Comparison of ENCODE assay signal across 6 cellular contexts in the genomic region with DNA sequence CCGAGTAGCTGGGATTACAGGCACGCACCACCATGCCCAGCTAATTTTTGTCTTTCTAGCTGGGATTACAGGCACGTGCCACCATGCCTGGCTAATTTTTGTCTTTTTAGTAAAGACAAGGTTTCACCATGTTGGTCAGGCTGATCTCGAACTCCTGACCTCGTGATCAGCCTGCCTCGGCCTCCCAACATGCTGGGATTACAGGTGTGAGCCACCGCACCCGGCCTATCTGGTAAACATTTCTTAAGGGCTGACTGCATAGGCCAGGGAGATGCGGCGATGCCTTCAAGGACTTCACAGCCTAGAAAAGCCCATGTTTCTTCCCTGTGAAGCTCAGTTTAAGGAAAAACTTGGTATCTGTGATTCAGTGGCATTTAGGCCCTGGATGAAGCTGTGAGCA. TPM values are rescaled to one million over a fixed set of nuclear protein-coding genes. Genes with fewer than 3 reads are reported as not detected.
DNase-seq lines count a peak whose midpoint lies in the region; ATAC-seq, FAIRE-seq and TF ChIP-seq lines count a peak whose summit lies in the region.
"Not testable (repeated sequence)": the region's sequence is repeated elsewhere in the genome, so short reads cannot be mapped to it uniquely, and the experiment has no call there.

No MANE protein-coding gene starts in this region.

- peaks cover 29% of the 10 kb centered on the region for H4K20me1 ChIP-seq in astrocyte (ENCODE audit: insufficient read depth, low read length)

- not testable (repeated sequence) for H3K4me2 ChIP-seq in astrocyte (ENCODE audit: low read length)

- H3K79me2 ChIP-seq in astrocyte (ENCODE audit: insufficient read depth, low read length), result not testable (repeated sequence)

- in situ Hi-C loops in Panc1 (cut with HindIII; ENCODE audit: low pct_unique_long_range_greater_than_20kb, low sequenced_read_pairs), result not testable (repeated sequence)

- not testable (repeated sequence) for H3K9ac ChIP-seq in astrocyte (ENCODE audit: low read length)

- H3K27ac ChIP-seq in Panc1 (ENCODE audit: low read length) (peak overlapping the region; percentile 97), vagina (peak overlapping the region; percentile 26)
- not testable (repeated sequence) for H3K27ac ChIP-seq in astrocyte (ENCODE audit: low read depth, low read length)

- H3K9me3 Mint-ChIP-seq in activated CD4-positive, alpha-beta T cell treated with anti-CD3 and anti-CD28 coated beads, Interleukin-2, amount 10 ng/mL, durations not matched to agents 24 days and 14 days; activated T-cell treated with anti-CD3 and anti-CD28 coated beads, Interleukin-2, amount 50 U/mL, for 24 hours; astrocyte (ENCODE audit: unreplicated experiment): not testable (repeated sequence)

- CTCF ChIA-PET in Panc1 (lab: Charles Lee), result interaction anchor here (1.3 kb wide), 1 partner anchor 128 kb away, joined by 3 read pairs; no protein-coding TSS in a partner anchor

- H3K36me3 Mint-ChIP-seq in activated CD4-positive, alpha-beta T cell treated with anti-CD3 and anti-CD28 coated beads, Interleukin-2, amount 10 ng/mL, durations not matched to agents 24 days and 14 days (ENCODE audit: low read depth), result peaks cover 87% of the 10 kb centered on the region
- H3K36me3 Mint-ChIP-seq in activated T-cell treated with anti-CD3 and anti-CD28 coated beads, Interleukin-2, amount 50 U/mL, for 24 hours (ENCODE audit: low read depth), result peaks cover 96% of the 10 kb centered on the region
- peaks cover 81% of the 10 kb centered on the region for H3K36me3 Mint-ChIP-seq in astrocyte (ENCODE audit: low read depth, unreplicated experiment)

- H3K4me3 ChIP-seq in Panc1 (ENCODE audit: low read depth in 2 of 2, low read length in 2 of 2); astrocyte (ENCODE audit: insufficient read depth, low read depth, low read length); vagina: not testable (repeated sequence)

- POLR2A ChIA-PET in Panc1 (lab: Charles Lee), result interaction anchor here (0.9 to 1.5 kb wide), 2 partner anchors 8 to 128 kb away, joined by 3 read pairs; no protein-coding TSS in a partner anchor

- TF ChIP-seq CTCF in Panc1 (IDR thresholded peaks at IDR 0.05); astrocyte (IDR thresholded peaks at IDR 0.05; ENCODE audit: insufficient read depth, low read depth, low read length); vagina (IDR thresholded peaks at IDR 0.05): not testable (repeated sequence)

- H3K4me1 Mint-ChIP-seq in activated CD4-positive, alpha-beta T cell treated with anti-CD3 and anti-CD28 coated beads, Interleukin-2, amount 10 ng/mL, durations not matched to agents 24 days and 14 days, result peaks cover 47% of the 10 kb centered on the region
- not testable (repeated sequence) for H3K4me1 Mint-ChIP-seq in activated T-cell treated with anti-CD3 and anti-CD28 coated beads, Interleukin-2, amount 50 U/mL, for 24 hours (ENCODE audit: low read depth); astrocyte (ENCODE audit: low read depth, unreplicated experiment)

- FAIRE-seq in astrocyte (lab: Jason Lieb, UNC), result not testable (repeated sequence)

- H3K4me1 ChIP-seq in Panc1 (ENCODE audit: control insufficient read depth, insufficient read depth, low read length) (peaks cover 95% of the 10 kb centered on the region), vagina (peaks cover 37% of the 10 kb centered on the region)
- H3K4me1 ChIP-seq in astrocyte (ENCODE audit: insufficient read depth, low read length), result not testable (repeated sequence)

- not testable (repeated sequence) for BruUV-seq in Panc1 (replicated peaks; lab: Mats Ljungman, UMichigan)

- H2AFZ ChIP-seq in astrocyte (ENCODE audit: low read depth, low read length), result not testable (repeated sequence)

- ATAC-seq in Panc1, result not testable (repeated sequence)

- TF ChIP-seq POLR2A in vagina (IDR thresholded peaks at IDR 0.05), result not testable (repeated sequence)

- not testable (repeated sequence) for H3K27me3 Mint-ChIP-seq in activated CD4-positive, alpha-beta T cell treated with anti-CD3 and anti-CD28 coated beads, Interleukin-2, amount 10 ng/mL, durations not matched to agents 24 days and 14 days; activated T-cell treated with anti-CD3 and anti-CD28 coated beads, Interleukin-2, amount 50 U/mL, for 24 hours
- H3K27me3 Mint-ChIP-seq in astrocyte (ENCODE audit: low read depth, unreplicated experiment), result peaks cover 45% of the 10 kb centered on the region

- DNase-seq in Panc1 (ENCODE audit: low read depth, low spot score); activated CD4-positive, alpha-beta T cell treated with anti-CD3 and anti-CD28 coated beads, Interleukin-2, amount 10 ng/mL, durations not matched to agents 24 days and 14 days; activated T-cell treated with anti-CD3 and anti-CD28 coated beads, Interleukin-2, amount 50 U/mL, for 24 hours; astrocyte (ENCODE audit: low read depth); vagina (ENCODE audit: extremely low spot score in 2 of 2): not testable (repeated sequence)
- peak; percentile 58 for DNase-seq in cardiac septum (ENCODE audit: low spot score)

- not testable (repeated sequence) for H3K27me3 ChIP-seq in Panc1 (ENCODE audit: control insufficient read depth, insufficient read depth, low read length); astrocyte (ENCODE audit: insufficient read depth, low read length); vagina

- not testable (repeated sequence) for H3K36me3 ChIP-seq in Panc1 (ENCODE audit: control insufficient read depth, insufficient read depth, low read length); astrocyte (ENCODE audit: insufficient read depth, low read length)
- H3K36me3 ChIP-seq in vagina, result peaks cover 0 to 91% of the 10 kb centered on the region in 2 donors

- H3K9me3 ChIP-seq in Panc1 (ENCODE audit: control insufficient read depth, insufficient read depth, low read depth, low read length); astrocyte (ENCODE audit: insufficient read depth, low read depth, low read length); vagina: not testable (repeated sequence)

- intact Hi-C loops in Panc1 (cut with micrococcal nuclease; ENCODE audit: unreplicated experiment); activated CD4-positive, alpha-beta T cell treated with anti-CD3 and anti-CD28 coated beads, Interleukin-2, amount 10 ng/mL, durations not matched to agents 24 days and 14 days (cut with micrococcal nuclease); cardiac septum (cut with DNase I): not testable (repeated sequence)
- intact Hi-C loops in vagina (cut with DNase I), result loop anchor here (5.0 kb wide), 1 partner anchor 373 kb away; the partner anchor contains the start of gene GNAI3

- peak overlapping the region; percentile 69 for H3K27ac Mint-ChIP-seq in activated CD4-positive, alpha-beta T cell treated with anti-CD3 and anti-CD28 coated beads, Interleukin-2, amount 10 ng/mL, durations not matched to agents 24 days and 14 days
- peak overlapping the region; percentile 36 for H3K27ac Mint-ChIP-seq in activated T-cell treated with anti-CD3 and anti-CD28 coated beads, Interleukin-2, amount 50 U/mL, for 24 hours
- peak overlapping the region; percentile 23 for H3K27ac Mint-ChIP-seq in astrocyte (ENCODE audit: unreplicated experiment)

- H3K4me3 Mint-ChIP-seq in activated CD4-positive, alpha-beta T cell treated with anti-CD3 and anti-CD28 coated beads, Interleukin-2, amount 10 ng/mL, durations not matched to agents 24 days and 14 days; activated T-cell treated with anti-CD3 and anti-CD28 coated beads, Interleukin-2, amount 50 U/mL, for 24 hours; astrocyte (ENCODE audit: unreplicated experiment): not testable (repeated sequence)

RNA-seq across cellular contexts. Expression of gene CSF1, which starts 9.7 kb away (rescaled TPM):
- total RNA-seq in Panc1 (2021; ENCODE audit: unreplicated experiment), result 217 TPM
- polyA plus RNA-seq in Panc1 (2012; ENCODE audit: insufficient read length), result 109 TPM
- total RNA-seq in activated CD4-positive, alpha-beta T cell treated with anti-CD3 and anti-CD28 coated beads, Interleukin-2, amount 10 ng/mL, durations not matched to agents 24 days and 14 days, result 190 and 193 TPM in 2 replicates
- 12.3 and 17.5 TPM in 2 replicates for total RNA-seq in astrocyte
- 16.7 TPM for total RNA-seq in cardiac septum
- 159 TPM for total RNA-seq in vagina
